29 cellular contexts compared by ENCODE assay signal in genomic region chr11:79727221-79727620, GRCh38.
"Had no signal": no experiment of that assay in that cellular context is flagged by ENCODE, and none has a peak within 500 bp of the region (broad histone marks: within the 10 kb centered on the region; RNA-seq: fewer than 3 reads in every experiment).

No MANE protein-coding gene starts in this region.

- H3K4me3 Mint-ChIP-seq: activated CD4-positive, alpha-beta memory T cell treated with anti-CD3 and anti-CD28 coated beads for 36 hours; activated CD4-positive, alpha-beta T cell treated with anti-CD3 and anti-CD28 coated beads for 36 hours; activated CD4-positive, alpha-beta T cell treated with anti-CD3 and anti-CD28 coated beads, Interleukin-2, amount 10 ng/mL, durations not matched to agents 24 days and 14 days; activated naive CD4-positive, alpha-beta T cell treated with anti-CD3 and anti-CD28 coated beads, Interleukin-2, amount 10 ng/mL, durations not matched to agents 7 days and 5 days; activated naive CD8-positive, alpha-beta T cell; activated T-cell treated with anti-CD3 and anti-CD28 coated beads, Interleukin-2, amount 50 U/mL, for 4 hours; activated T-helper 1 cell treated with anti-CD3 and anti-CD28 coated beads, Interleukin-12 subunit alpha, Interleukin-12 subunit beta, Interleukin-2, Interleukin-4 antibody, amounts not matched to agents 30 ng/mL and 10 ng/mL and 1 ng/mL, durations not matched to agents 14 hours and 24 hours and 36 hours; brain; T-helper 17 cell; T-helper 2 cell treated with Interferon-gamma antibody and Interleukin-4, amounts not matched to agents 5 μg/mL and 100 μg/mL, for 36 hours had no signal

- ATAC-seq: activated CD4-positive, alpha-beta T cell treated with anti-CD3 and anti-CD28 coated beads for 36 hours; activated T-cell treated with anti-CD3 and anti-CD28 coated beads, Interleukin-2, amount 50 U/mL, for 4 hours; esophagus mucosa; T-helper 17 cell had no signal

- H3K27ac Mint-ChIP-seq: activated CD4-positive, alpha-beta memory T cell treated with anti-CD3 and anti-CD28 coated beads for 36 hours; activated CD4-positive, alpha-beta T cell treated with anti-CD3 and anti-CD28 coated beads for 36 hours; activated CD4-positive, alpha-beta T cell treated with anti-CD3 and anti-CD28 coated beads, Interleukin-2, amount 10 ng/mL, durations not matched to agents 24 days and 14 days; activated naive CD4-positive, alpha-beta T cell treated with anti-CD3 and anti-CD28 coated beads, Interleukin-2, amount 10 ng/mL, durations not matched to agents 7 days and 5 days; activated naive CD8-positive, alpha-beta T cell; activated T-helper 1 cell treated with anti-CD3 and anti-CD28 coated beads, Interleukin-12 subunit alpha, Interleukin-12 subunit beta, Interleukin-2, Interleukin-4 antibody, amounts not matched to agents 30 ng/mL and 10 ng/mL and 1 ng/mL, durations not matched to agents 14 hours and 24 hours and 36 hours; brain; T-helper 17 cell; T-helper 2 cell treated with Interferon-gamma antibody and Interleukin-4, amounts not matched to agents 5 μg/mL and 100 μg/mL, for 36 hours had no signal

- H3K4me1 ChIP-seq: ascending aorta, breast epithelium, colonic mucosa had no signal

- H3K9me3 Mint-ChIP-seq: activated T-helper 1 cell treated with anti-CD3 and anti-CD28 coated beads, Interleukin-12 subunit alpha, Interleukin-12 subunit beta, Interleukin-2, Interleukin-4 antibody, amounts not matched to agents 30 ng/mL and 10 ng/mL and 1 ng/mL, durations not matched to agents 14 hours and 24 hours and 36 hours had no signal

- DNase-seq: activated CD4-positive, alpha-beta memory T cell treated with anti-CD3 and anti-CD28 coated beads for 36 hours; activated CD4-positive, alpha-beta T cell treated with anti-CD3 and anti-CD28 coated beads for 36 hours; activated CD4-positive, alpha-beta T cell treated with anti-CD3 and anti-CD28 coated beads, Interleukin-2, amount 10 ng/mL, durations not matched to agents 24 days and 14 days; activated CD4-positive, CD25-positive, alpha-beta regulatory T cell; activated CD4-positive, CD25-positive, alpha-beta regulatory T cell treated with anti-CD3 and anti-CD28 coated beads, Interleukin-2, amount 50 U/mL, for 72 hours; activated CD8-positive, alpha-beta memory T cell treated with anti-CD3 and anti-CD28 coated beads, Interleukin-2, amount 50 U/mL, for 48 hours; activated gamma-delta T cell; activated naive CD4-positive, alpha-beta T cell; activated naive CD4-positive, alpha-beta T cell treated with anti-CD3 and anti-CD28 coated beads, Interleukin-2, amount 10 ng/mL, durations not matched to agents 7 days and 5 days; activated T-cell treated with anti-CD3 and anti-CD28 coated beads for 4 hours; activated T-cell treated with anti-CD3 and anti-CD28 coated beads, Interleukin-2, amount 50 U/mL, for 4 hours; central memory CD4-positive, alpha-beta T cell; cerebellar nuclear complex; colonic mucosa; effector CD8-positive, alpha-beta T cell; foreskin fibroblast; head of caudate nucleus; T-helper 1 cell; T-helper 17 cell; T1000; WERI-Rb-1 had no signal

- H3K27me3 Mint-ChIP-seq: activated CD4-positive, alpha-beta memory T cell treated with anti-CD3 and anti-CD28 coated beads for 36 hours; activated CD4-positive, alpha-beta T cell treated with anti-CD3 and anti-CD28 coated beads for 36 hours; activated CD4-positive, alpha-beta T cell treated with anti-CD3 and anti-CD28 coated beads, Interleukin-2, amount 10 ng/mL, durations not matched to agents 24 days and 14 days; activated naive CD4-positive, alpha-beta T cell treated with anti-CD3 and anti-CD28 coated beads, Interleukin-2, amount 10 ng/mL, durations not matched to agents 7 days and 5 days; activated naive CD8-positive, alpha-beta T cell; brain; T-helper 17 cell had no signal

- H3K4me1 Mint-ChIP-seq: activated CD4-positive, alpha-beta T cell treated with anti-CD3 and anti-CD28 coated beads for 36 hours; activated CD4-positive, alpha-beta T cell treated with anti-CD3 and anti-CD28 coated beads, Interleukin-2, amount 10 ng/mL, durations not matched to agents 24 days and 14 days; activated naive CD4-positive, alpha-beta T cell treated with anti-CD3 and anti-CD28 coated beads, Interleukin-2, amount 10 ng/mL, durations not matched to agents 7 days and 5 days; brain; T-helper 17 cell had no signal

- H3K27ac ChIP-seq: ascending aorta, breast epithelium, cardiac muscle cell, colonic mucosa, WERI-Rb-1 had no signal

- H3K27me3 ChIP-seq: ascending aorta, breast epithelium, cardiac muscle cell, colonic mucosa had no signal

- H3K9me3 ChIP-seq: ascending aorta, colonic mucosa had no signal

- H3K36me3 Mint-ChIP-seq: activated CD4-positive, alpha-beta memory T cell treated with anti-CD3 and anti-CD28 coated beads for 36 hours; activated naive CD4-positive, alpha-beta T cell treated with anti-CD3 and anti-CD28 coated beads, Interleukin-2, amount 10 ng/mL, durations not matched to agents 7 days and 5 days; activated naive CD8-positive, alpha-beta T cell; brain had no signal

- H3K36me3 ChIP-seq: ascending aorta, breast epithelium, cardiac muscle cell, colonic mucosa, WERI-Rb-1 had no signal

- H3K4me3 ChIP-seq: ascending aorta, breast epithelium, cardiac muscle cell, colonic mucosa had no signal
